8 cellular contexts compared by ENCODE assay signal in genomic region chr6:137846772-137847313, GRCh38. TPM values are rescaled to one million over a fixed set of nuclear protein-coding genes. Genes with fewer than 3 reads are reported as not detected.
A peak's percentile ranks its signal among the peaks of the same experiment; 100 is the strongest.
DNase-seq lines count a peak whose midpoint lies in the region; ATAC-seq and TF ChIP-seq lines count a peak whose summit lies in the region.

No MANE protein-coding gene starts in this region.

- peaks cover 19% of the 10 kb centered on the region for H3K4me1 Mint-ChIP-seq in stimulated activated effector memory CD8-positive, alpha-beta T cell treated with anti-CD3 and anti-CD28 coated beads, Interleukin-12 subunit alpha, Interleukin-12 subunit beta, amount 100 ng/mL, for 72 hours
- no peaks in the 10 kb centered on the region for H3K4me1 Mint-ChIP-seq in Caco-2 (ENCODE audit: low read depth, unreplicated experiment)
- peaks cover 23% of the 10 kb centered on the region for H3K4me1 Mint-ChIP-seq in activated T-cell treated with anti-CD3 and anti-CD28 coated beads, Interleukin-2, amount 50 U/mL, for 4 hours (ENCODE audit: low read depth)

- H3K27ac Mint-ChIP-seq in stimulated activated effector memory CD8-positive, alpha-beta T cell treated with anti-CD3 and anti-CD28 coated beads, Interleukin-12 subunit alpha, Interleukin-12 subunit beta, amount 100 ng/mL, for 72 hours, result no peak overlapping the region
- H3K27ac Mint-ChIP-seq in Caco-2 (ENCODE audit: unreplicated experiment), result no peak overlapping the region

- WGBS in gastroesophageal sphincter (ENCODE audit: low coverage in 1 of 2), 2 donors, result 83 to 91% methylated on average over 7 of the region's 7 CpGs

- CTCF ChIA-PET in Caco-2 (lab: Charles Lee), result interaction anchor here (0.6 kb wide), 1 partner anchor 20 kb away, joined by 3 read pairs; no protein-coding TSS in a partner anchor

- no peak for TF ChIP-seq POLR2A in gastroesophageal sphincter (IDR thresholded peaks at IDR 0.05)

- H3K9me3 Mint-ChIP-seq in stimulated activated effector memory CD8-positive, alpha-beta T cell treated with anti-CD3 and anti-CD28 coated beads, Interleukin-12 subunit alpha, Interleukin-12 subunit beta, amount 100 ng/mL, for 72 hours, result peaks cover 12% of the 10 kb centered on the region
- H3K9me3 Mint-ChIP-seq in Caco-2 (ENCODE audit: unreplicated experiment), result peaks cover 17% of the 10 kb centered on the region
- H3K9me3 Mint-ChIP-seq in activated T-cell treated with anti-CD3 and anti-CD28 coated beads, Interleukin-2, amount 50 U/mL, for 4 hours, result peaks cover 6% of the 10 kb centered on the region

- ATAC-seq in GM19351 (IDR thresholded peaks at IDR 0.05; ENCODE audit: unreplicated experiment), result peak; percentile 62
- peak; percentile 73 for ATAC-seq in gastroesophageal sphincter
- ATAC-seq in stimulated activated effector memory CD8-positive, alpha-beta T cell treated with anti-CD3 and anti-CD28 coated beads, Interleukin-12 subunit alpha, Interleukin-12 subunit beta, amount 100 ng/mL, for 72 hours, result peak; percentile 42
- no peak for ATAC-seq in activated T-cell treated with anti-CD3 and anti-CD28 coated beads, Interleukin-2, amount 50 U/mL, for 4 hours

- peak overlapping the region; percentile 44 for H3K27ac ChIP-seq in HL-60 (replicated peaks)
- peak overlapping the region in 1 of 4 donors; percentile 45 for H3K27ac ChIP-seq in gastroesophageal sphincter

- H3K36me3 ChIP-seq in gastroesophageal sphincter, result no peaks in the 10 kb centered on the region
- no peaks in the 10 kb centered on the region for H3K36me3 ChIP-seq in Caco-2 (ENCODE audit: control insufficient read depth, insufficient read depth, low read length)
- H3K36me3 ChIP-seq in H7 (replicated peaks; ENCODE audit: control insufficient read depth, insufficient read depth, low read length), result no peaks in the 10 kb centered on the region

- H3K9me3 ChIP-seq in gastroesophageal sphincter (no peaks in the 10 kb centered on the region), Caco-2 (no peaks in the 10 kb centered on the region)

- peak; percentile 82 to 86 for DNase-seq in HL-60 (ENCODE audit: low read depth in 1 of 2, low spot score in 1 of 2)
- peak in 1 of 2 donors; percentile 64 for DNase-seq in stimulated activated effector memory CD8-positive, alpha-beta T cell treated with anti-CD3 and anti-CD28 coated beads, Interleukin-12 subunit alpha, Interleukin-12 subunit beta, amount 100 ng/mL, for 72 hours (ENCODE audit: low spot score in 2 of 2)
- DNase-seq in Caco-2, result no peak
- DNase-seq in activated T-cell treated with anti-CD3 and anti-CD28 coated beads, Interleukin-2, amount 50 U/mL, for 4 hours, result no peak
- no peak for DNase-seq in H7
- DNase-seq in DMS53 treated with DMSO at 0.1 percent for 48 hours (lab: John Stamatoyannopoulos, UW; ENCODE audit: unreplicated experiment), result no peak

- H3K4me1 ChIP-seq in gastroesophageal sphincter, result peaks cover 4 to 27% (median 10%) of the 10 kb centered on the region in 3 donors
- peaks cover 34% of the 10 kb centered on the region for H3K4me1 ChIP-seq in Caco-2

- BruUV-seq in Caco-2 (replicated peaks; lab: Mats Ljungman, UMichigan), result no TSS peak

- intact Hi-C loops in Caco-2 (cut with micrococcal nuclease; ENCODE audit: unreplicated experiment), result no loop called here

- H3K4me3 Mint-ChIP-seq in stimulated activated effector memory CD8-positive, alpha-beta T cell treated with anti-CD3 and anti-CD28 coated beads, Interleukin-12 subunit alpha, Interleukin-12 subunit beta, amount 100 ng/mL, for 72 hours, result no peak overlapping the region
- no peak overlapping the region for H3K4me3 Mint-ChIP-seq in Caco-2 (ENCODE audit: unreplicated experiment)
- H3K4me3 Mint-ChIP-seq in activated T-cell treated with anti-CD3 and anti-CD28 coated beads, Interleukin-2, amount 50 U/mL, for 4 hours, result no peak overlapping the region

- H3K4me3 ChIP-seq in HL-60 (replicated peaks; ENCODE audit: insufficient read depth, low read length) (no peak overlapping the region), gastroesophageal sphincter (no peak overlapping the region), Caco-2 (ENCODE audit: low read depth, low read length) (no peak overlapping the region), H7 (ENCODE audit: insufficient read depth, low read depth, low read length) (no peak overlapping the region)

- TF ChIP-seq EP300 in gastroesophageal sphincter (IDR thresholded peaks at IDR 0.05), result no peak

- H3K27me3 ChIP-seq in HL-60 (ENCODE audit: insufficient read depth, poor library complexity, severe bottlenecking) (no peaks in the 10 kb centered on the region), gastroesophageal sphincter (no peaks in the 10 kb centered on the region), Caco-2 (replicated peaks; ENCODE audit: control insufficient read depth, insufficient read depth, low read length) (no peaks in the 10 kb centered on the region), H7 (ENCODE audit: control insufficient read depth, insufficient read depth, low read length) (no peaks in the 10 kb centered on the region; the same call in 1 of the 2 replicates)

- POLR2A ChIA-PET in Caco-2 (lab: Charles Lee), result no interaction called here

- no peaks in the 10 kb centered on the region for H3K36me3 Mint-ChIP-seq in stimulated activated effector memory CD8-positive, alpha-beta T cell treated with anti-CD3 and anti-CD28 coated beads, Interleukin-12 subunit alpha, Interleukin-12 subunit beta, amount 100 ng/mL, for 72 hours
- no peaks in the 10 kb centered on the region for H3K36me3 Mint-ChIP-seq in Caco-2 (ENCODE audit: insufficient read depth, unreplicated experiment)
- H3K36me3 Mint-ChIP-seq in activated T-cell treated with anti-CD3 and anti-CD28 coated beads, Interleukin-2, amount 50 U/mL, for 4 hours (ENCODE audit: insufficient read depth), result no peaks in the 10 kb centered on the region

- H3K27me3 Mint-ChIP-seq in Caco-2 (ENCODE audit: insufficient read depth, unreplicated experiment), result no peaks in the 10 kb centered on the region
- no peaks in the 10 kb centered on the region for H3K27me3 Mint-ChIP-seq in activated T-cell treated with anti-CD3 and anti-CD28 coated beads, Interleukin-2, amount 50 U/mL, for 4 hours (ENCODE audit: low read depth)

- no peak for TF ChIP-seq CTCF in HL-60 (IDR thresholded peaks at IDR 0.05; ENCODE audit: insufficient read depth, low read length)
- TF ChIP-seq CTCF in gastroesophageal sphincter (IDR thresholded peaks at IDR 0.05), result no peak
- no peak for TF ChIP-seq CTCF in Caco-2 (IDR thresholded peaks at IDR 0.05; ENCODE audit: insufficient read depth in 1 of 2, low read depth in 1 of 2, low read length in 1 of 2, severe bottlenecking in 1 of 2, unreplicated experiment in 1 of 2)

RNA-seq across cellular contexts. Expression of gene TNFAIP3, which starts 20.2 kb away (rescaled TPM):
- total RNA-seq in gastroesophageal sphincter (10 to 100 TPM; 11.2 to 40.7 (median 18.3) TPM), Caco-2 (2022) (45.7 and 50.4 TPM in 2 replicates)
- total RNA-seq in activated T-cell treated with anti-CD3 and anti-CD28 coated beads, Interleukin-2, amount 50 U/mL, for 4 hours, result 100 to 1,000 TPM; 254 to 441 (median 334) TPM
- total RNA-seq in H7 (2014; rRNA removed; shearing (Covaris generic)), result 1.2 and 1.7 TPM in 2 replicates

Comparison
In these comparisons a context has a peak if more than half of its experiments do, and no peak if none do; other contexts are left out.
1. ATAC-seq: peak in GM19351 (single experiment), gastroesophageal sphincter (single experiment) and stimulated activated effector memory CD8-positive, alpha-beta T cell treated with anti-CD3 and anti-CD28 coated beads, Interleukin-12 subunit alpha, Interleukin-12 subunit beta, amount 100 ng/mL, for 72 hours (single experiment); none in activated T-cell treated with anti-CD3 and anti-CD28 coated beads, Interleukin-2, amount 50 U/mL, for 4 hours (0 of 2).
2. DNase-seq: peak in HL-60 (2 of 2); none in Caco-2 (0 of 2), activated T-cell treated with anti-CD3 and anti-CD28 coated beads, Interleukin-2, amount 50 U/mL, for 4 hours (single experiment), H7 (single experiment) and DMS53 treated with DMSO at 0.1 percent for 48 hours (single experiment).